1 cellular context compared by ENCODE assay signal in the genomic region with DNA sequence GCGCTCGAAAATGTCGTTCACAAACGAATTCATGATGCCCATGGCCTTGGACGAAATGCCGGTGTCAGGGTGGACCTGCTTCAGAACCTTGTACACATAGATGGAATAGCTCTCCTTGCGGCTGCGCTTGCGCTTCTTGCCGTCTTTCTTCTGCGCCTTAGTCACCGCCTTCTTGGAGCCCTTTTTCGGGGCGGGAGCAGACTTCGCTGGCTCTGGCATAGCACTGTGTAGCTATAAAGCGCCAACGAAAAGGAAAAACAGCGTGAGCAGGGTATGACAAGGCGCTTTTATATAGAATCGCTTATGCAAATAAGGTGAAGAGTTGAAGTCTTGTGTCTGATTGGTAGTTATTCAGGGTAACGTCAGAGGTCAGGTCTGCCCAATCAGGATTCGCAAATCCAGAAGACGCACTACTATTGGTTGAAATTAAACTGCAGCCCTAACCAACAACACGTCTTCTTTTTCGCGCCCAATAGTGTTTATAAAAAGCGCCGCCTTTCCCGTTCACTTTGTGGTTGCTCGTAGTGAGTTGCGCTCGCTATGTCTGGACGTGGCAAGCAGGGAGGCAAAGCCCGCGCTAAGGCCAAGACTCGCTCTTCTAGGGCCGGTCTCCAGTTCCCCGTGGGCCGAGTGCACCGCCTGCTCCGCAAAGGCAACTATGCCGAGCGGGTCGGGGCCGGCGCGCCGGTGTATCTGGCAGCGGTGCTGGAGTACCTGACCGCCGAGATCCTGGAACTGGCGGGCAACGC.
TF ChIP-seq lines count a peak whose summit lies in the region.

No MANE protein-coding gene starts in this region.

TF ChIP-seq in HepG2, 621 proteins besides CTCF, POLR2A, EP300 and RAD21 (continued from another document and continues in another):
- TF ChIP-seq LCORL (IDR thresholded peaks at IDR 0.05) (no peak), LCORL (CRISPR knock-in tag; IDR thresholded peaks at IDR 0.05) (no peak), ZSCAN30 (CRISPR knock-in tag; IDR thresholded peaks at IDR 0.05) (no peak), SMYD3 (CRISPR knock-in tag; IDR thresholded peaks at IDR 0.05) (0 out of 2 replicates have a peak, but pooled peaks have one; percentile 46), ZMYM4 (CRISPR knock-in tag; IDR thresholded peaks at IDR 0.05) (peak; percentile 79), ARHGAP35 (CRISPR knock-in tag; IDR thresholded peaks at IDR 0.05; ENCODE audit: borderline replicate concordance) (no peak), PHF8 (CRISPR knock-in tag; IDR thresholded peaks at IDR 0.05) (no peak; the same call in 1 of the 2 replicates), ZNF451 (CRISPR knock-in tag; IDR thresholded peaks at IDR 0.05) (0 out of 2 replicates have a peak, but pooled peaks have one; percentile 47), HOXA5 (CRISPR knock-in tag; IDR thresholded peaks at IDR 0.05) (peak; percentile 61), MTF2 (CRISPR knock-in tag; IDR thresholded peaks at IDR 0.05; ENCODE audit: borderline replicate concordance) (no peak), ISX (CRISPR knock-in tag; conservative IDR thresholded peaks at IDR 0.05) (no peak), MYNN (CRISPR knock-in tag; IDR thresholded peaks at IDR 0.05; ENCODE audit: low read depth) (no peak), SSRP1 (CRISPR knock-in tag; IDR thresholded peaks at IDR 0.05) (no peak), ZEB1 (IDR thresholded peaks at IDR 0.05; ENCODE audit: insufficient replicate concordance, low read depth) (no peak), PRPF4 (IDR thresholded peaks at IDR 0.05; ENCODE audit: low read depth, low read length, poor library complexity, severe bottlenecking) (no peak), ZC3H4 (CRISPR knock-in tag; IDR thresholded peaks at IDR 0.05; ENCODE audit: borderline replicate concordance) (peak; percentile 86; the same call in 1 of the 2 replicates), ZFP36 (IDR thresholded peaks at IDR 0.05; ENCODE audit: borderline replicate concordance, low read depth, low read length, partially characterized antibody) (no peak), TBX2 (CRISPR knock-in tag; IDR thresholded peaks at IDR 0.05; ENCODE audit: borderline replicate concordance) (no peak), ZFP36L1 (CRISPR knock-in tag; IDR thresholded peaks at IDR 0.05) (no peak), HMGA1 (CRISPR knock-in tag; conservative IDR thresholded peaks at IDR 0.05) (no peak), CC2D1A (CRISPR knock-in tag; IDR thresholded peaks at IDR 0.05) (no peak), ZBTB3 (CRISPR knock-in tag; IDR thresholded peaks at IDR 0.05; ENCODE audit: borderline replicate concordance, low read depth) (no peak), NFYC (CRISPR knock-in tag; IDR thresholded peaks at IDR 0.05) (peak; percentile 90), PAWR (CRISPR knock-in tag; IDR thresholded peaks at IDR 0.05; ENCODE audit: borderline replicate concordance) (no peak), BRCA1 (CRISPR knock-in tag; IDR thresholded peaks at IDR 0.05) (peak; percentile 49; the same call in 1 of the 2 replicates)
- TF ChIP-seq, protein P1, sequence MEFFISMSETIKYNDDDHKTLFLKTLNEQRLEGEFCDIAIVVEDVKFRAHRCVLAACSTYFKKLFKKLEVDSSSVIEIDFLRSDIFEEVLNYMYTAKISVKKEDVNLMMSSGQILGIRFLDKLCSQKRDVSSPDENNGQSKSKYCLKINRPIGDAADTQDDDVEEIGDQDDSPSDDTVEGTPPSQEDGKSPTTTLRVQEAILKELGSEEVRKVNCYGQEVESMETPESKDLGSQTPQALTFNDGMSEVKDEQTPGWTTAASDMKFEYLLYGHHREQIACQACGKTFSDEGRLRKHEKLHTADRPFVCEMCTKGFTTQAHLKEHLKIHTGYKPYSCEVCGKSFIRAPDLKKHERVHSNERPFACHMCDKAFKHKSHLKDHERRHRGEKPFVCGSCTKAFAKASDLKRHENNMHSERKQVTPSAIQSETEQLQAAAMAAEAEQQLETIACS (CRISPR knock-in tag; IDR thresholded peaks at IDR 0.05) = no peak
- TF ChIP-seq, protein P2, sequence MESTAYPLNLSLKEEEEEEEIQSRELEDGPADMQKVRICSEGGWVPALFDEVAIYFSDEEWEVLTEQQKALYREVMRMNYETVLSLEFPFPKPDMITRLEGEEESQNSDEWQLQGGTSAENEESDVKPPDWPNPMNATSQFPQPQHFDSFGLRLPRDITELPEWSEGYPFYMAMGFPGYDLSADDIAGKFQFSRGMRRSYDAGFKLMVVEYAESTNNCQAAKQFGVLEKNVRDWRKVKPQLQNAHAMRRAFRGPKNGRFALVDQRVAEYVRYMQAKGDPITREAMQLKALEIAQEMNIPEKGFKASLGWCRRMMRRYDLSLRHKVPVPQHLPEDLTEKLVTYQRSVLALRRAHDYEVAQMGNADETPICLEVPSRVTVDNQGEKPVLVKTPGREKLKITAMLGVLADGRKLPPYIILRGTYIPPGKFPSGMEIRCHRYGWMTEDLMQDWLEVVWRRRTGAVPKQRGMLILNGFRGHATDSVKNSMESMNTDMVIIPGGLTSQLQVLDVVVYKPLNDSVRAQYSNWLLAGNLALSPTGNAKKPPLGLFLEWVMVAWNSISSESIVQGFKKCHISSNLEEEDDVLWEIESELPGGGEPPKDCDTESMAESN (CRISPR knock-in tag; conservative IDR thresholded peaks at IDR 0.05) = 0 out of 2 replicates have a peak, but pooled peaks have one; percentile 24
- TF ChIP-seq, protein P3, sequence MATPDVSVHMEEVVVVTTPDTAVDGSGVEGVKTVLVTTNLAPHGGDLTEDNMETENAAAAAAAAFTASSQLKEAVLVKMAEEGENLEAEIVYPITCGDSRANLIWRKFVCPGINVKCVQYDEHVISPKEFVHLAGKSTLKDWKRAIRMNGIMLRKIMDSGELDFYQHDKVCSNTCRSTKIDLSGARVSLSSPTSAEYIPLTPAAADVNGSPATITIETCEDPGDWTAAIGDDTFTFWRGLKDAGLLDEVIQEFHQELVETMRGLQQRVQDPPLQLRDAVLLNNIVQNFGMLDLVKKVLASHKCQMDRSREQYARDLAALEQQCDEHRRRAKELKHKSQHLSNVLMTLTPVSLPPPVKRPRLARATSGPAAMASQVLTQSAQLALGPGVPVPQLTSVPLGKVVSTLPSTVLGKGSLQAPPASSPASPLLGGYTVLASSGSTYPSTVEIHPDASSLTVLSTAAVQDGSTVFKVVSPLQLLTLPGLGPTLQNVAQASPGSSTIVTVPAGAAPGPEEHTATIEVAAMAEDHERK (CRISPR knock-in tag; IDR thresholded peaks at IDR 0.05; ENCODE audit: low read depth) = no peak
- TF ChIP-seq, protein P4, sequence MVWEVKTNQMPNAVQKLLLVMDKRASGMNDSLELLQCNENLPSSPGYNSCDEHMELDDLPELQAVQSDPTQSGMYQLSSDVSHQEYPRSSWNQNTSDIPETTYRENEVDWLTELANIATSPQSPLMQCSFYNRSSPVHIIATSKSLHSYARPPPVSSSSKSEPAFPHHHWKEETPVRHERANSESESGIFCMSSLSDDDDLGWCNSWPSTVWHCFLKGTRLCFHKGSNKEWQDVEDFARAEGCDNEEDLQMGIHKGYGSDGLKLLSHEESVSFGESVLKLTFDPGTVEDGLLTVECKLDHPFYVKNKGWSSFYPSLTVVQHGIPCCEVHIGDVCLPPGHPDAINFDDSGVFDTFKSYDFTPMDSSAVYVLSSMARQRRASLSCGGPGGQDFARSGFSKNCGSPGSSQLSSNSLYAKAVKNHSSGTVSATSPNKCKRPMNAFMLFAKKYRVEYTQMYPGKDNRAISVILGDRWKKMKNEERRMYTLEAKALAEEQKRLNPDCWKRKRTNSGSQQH (CRISPR knock-in tag; IDR thresholded peaks at IDR 0.05; ENCODE audit: low read depth) = no peak
- TF ChIP-seq, protein P5, sequence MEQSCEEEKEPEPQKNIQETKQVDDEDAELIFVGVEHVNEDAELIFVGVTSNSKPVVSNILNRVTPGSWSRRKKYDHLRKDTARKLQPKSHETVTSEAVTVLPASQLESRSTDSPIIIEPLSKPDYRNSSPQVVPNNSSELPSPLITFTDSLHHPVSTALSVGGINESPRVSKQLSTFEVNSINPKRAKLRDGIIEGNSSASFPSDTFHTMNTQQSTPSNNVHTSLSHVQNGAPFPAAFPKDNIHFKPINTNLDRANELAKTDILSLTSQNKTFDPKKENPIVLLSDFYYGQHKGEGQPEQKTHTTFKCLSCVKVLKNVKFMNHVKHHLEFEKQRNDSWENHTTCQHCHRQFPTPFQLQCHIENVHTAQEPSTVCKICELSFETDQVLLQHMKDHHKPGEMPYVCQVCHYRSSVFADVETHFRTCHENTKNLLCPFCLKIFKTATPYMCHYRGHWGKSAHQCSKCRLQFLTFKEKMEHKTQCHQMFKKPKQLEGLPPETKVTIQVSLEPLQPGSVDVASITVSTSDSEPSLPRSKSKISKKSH (CRISPR knock-in tag; IDR thresholded peaks at IDR 0.05; ENCODE audit: borderline replicate concordance) = no peak
- TF ChIP-seq, protein P6, sequence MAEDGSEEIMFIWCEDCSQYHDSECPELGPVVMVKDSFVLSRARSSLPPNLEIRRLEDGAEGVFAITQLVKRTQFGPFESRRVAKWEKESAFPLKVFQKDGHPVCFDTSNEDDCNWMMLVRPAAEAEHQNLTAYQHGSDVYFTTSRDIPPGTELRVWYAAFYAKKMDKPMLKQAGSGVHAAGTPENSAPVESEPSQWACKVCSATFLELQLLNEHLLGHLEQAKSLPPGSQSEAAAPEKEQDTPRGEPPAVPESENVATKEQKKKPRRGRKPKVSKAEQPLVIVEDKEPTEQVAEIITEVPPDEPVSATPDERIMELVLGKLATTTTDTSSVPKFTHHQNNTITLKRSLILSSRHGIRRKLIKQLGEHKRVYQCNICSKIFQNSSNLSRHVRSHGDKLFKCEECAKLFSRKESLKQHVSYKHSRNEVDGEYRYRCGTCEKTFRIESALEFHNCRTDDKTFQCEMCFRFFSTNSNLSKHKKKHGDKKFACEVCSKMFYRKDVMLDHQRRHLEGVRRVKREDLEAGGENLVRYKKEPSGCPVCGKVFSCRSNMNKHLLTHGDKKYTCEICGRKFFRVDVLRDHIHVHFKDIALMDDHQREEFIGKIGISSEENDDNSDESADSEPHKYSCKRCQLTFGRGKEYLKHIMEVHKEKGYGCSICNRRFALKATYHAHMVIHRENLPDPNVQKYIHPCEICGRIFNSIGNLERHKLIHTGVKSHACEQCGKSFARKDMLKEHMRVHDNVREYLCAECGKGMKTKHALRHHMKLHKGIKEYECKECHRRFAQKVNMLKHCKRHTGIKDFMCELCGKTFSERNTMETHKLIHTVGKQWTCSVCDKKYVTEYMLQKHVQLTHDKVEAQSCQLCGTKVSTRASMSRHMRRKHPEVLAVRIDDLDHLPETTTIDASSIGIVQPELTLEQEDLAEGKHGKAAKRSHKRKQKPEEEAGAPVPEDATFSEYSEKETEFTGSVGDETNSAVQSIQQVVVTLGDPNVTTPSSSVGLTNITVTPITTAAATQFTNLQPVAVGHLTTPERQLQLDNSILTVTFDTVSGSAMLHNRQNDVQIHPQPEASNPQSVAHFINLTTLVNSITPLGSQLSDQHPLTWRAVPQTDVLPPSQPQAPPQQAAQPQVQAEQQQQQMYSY (CRISPR knock-in tag; IDR thresholded peaks at IDR 0.05) = no peak
- TF ChIP-seq, protein P7, sequence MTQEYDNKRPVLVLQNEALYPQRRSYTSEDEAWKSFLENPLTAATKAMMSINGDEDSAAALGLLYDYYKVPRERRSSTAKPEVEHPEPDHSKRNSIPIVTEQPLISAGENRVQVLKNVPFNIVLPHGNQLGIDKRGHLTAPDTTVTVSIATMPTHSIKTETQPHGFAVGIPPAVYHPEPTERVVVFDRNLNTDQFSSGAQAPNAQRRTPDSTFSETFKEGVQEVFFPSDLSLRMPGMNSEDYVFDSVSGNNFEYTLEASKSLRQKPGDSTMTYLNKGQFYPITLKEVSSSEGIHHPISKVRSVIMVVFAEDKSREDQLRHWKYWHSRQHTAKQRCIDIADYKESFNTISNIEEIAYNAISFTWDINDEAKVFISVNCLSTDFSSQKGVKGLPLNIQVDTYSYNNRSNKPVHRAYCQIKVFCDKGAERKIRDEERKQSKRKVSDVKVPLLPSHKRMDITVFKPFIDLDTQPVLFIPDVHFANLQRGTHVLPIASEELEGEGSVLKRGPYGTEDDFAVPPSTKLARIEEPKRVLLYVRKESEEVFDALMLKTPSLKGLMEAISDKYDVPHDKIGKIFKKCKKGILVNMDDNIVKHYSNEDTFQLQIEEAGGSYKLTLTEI (CRISPR knock-in tag; conservative IDR thresholded peaks at IDR 0.05) = no peak
- TF ChIP-seq, protein P8, sequence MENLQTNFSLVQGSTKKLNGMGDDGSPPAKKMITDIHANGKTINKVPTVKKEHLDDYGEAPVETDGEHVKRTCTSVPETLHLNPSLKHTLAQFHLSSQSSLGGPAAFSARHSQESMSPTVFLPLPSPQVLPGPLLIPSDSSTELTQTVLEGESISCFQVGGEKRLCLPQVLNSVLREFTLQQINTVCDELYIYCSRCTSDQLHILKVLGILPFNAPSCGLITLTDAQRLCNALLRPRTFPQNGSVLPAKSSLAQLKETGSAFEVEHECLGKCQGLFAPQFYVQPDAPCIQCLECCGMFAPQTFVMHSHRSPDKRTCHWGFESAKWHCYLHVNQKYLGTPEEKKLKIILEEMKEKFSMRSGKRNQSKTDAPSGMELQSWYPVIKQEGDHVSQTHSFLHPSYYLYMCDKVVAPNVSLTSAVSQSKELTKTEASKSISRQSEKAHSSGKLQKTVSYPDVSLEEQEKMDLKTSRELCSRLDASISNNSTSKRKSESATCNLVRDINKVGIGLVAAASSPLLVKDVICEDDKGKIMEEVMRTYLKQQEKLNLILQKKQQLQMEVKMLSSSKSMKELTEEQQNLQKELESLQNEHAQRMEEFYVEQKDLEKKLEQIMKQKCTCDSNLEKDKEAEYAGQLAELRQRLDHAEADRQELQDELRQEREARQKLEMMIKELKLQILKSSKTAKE (CRISPR knock-in tag; IDR thresholded peaks at IDR 0.05; ENCODE audit: borderline replicate concordance) = no peak
- TF ChIP-seq, protein P9, sequence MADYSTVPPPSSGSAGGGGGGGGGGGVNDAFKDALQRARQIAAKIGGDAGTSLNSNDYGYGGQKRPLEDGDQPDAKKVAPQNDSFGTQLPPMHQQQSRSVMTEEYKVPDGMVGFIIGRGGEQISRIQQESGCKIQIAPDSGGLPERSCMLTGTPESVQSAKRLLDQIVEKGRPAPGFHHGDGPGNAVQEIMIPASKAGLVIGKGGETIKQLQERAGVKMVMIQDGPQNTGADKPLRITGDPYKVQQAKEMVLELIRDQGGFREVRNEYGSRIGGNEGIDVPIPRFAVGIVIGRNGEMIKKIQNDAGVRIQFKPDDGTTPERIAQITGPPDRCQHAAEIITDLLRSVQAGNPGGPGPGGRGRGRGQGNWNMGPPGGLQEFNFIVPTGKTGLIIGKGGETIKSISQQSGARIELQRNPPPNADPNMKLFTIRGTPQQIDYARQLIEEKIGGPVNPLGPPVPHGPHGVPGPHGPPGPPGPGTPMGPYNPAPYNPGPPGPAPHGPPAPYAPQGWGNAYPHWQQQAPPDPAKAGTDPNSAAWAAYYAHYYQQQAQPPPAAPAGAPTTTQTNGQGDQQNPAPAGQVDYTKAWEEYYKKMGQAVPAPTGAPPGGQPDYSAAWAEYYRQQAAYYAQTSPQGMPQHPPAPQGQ (CRISPR knock-in tag; IDR thresholded peaks at IDR 0.05; ENCODE audit: borderline replicate concordance) = no peak
